In genomic region chr2:199979398-199979797, GRCh38 we compare ENCODE assay signal across 1 cellular context.
TF ChIP-seq lines count a peak whose summit lies in the region.

No MANE protein-coding gene starts in this region.

TF ChIP-seq in WTC11, 78 proteins besides CTCF, POLR2A, EP300 and RAD21 (continued from another document):
- TF ChIP-seq PRDM15 (CRISPR knock-in tag; IDR thresholded peaks at IDR 0.05) (no peak), ZNF281 (CRISPR knock-in tag; IDR thresholded peaks at IDR 0.05) (no peak), ZNF671 (CRISPR knock-in tag; IDR thresholded peaks at IDR 0.05) (no peak)
- TF ChIP-seq, protein P1, sequence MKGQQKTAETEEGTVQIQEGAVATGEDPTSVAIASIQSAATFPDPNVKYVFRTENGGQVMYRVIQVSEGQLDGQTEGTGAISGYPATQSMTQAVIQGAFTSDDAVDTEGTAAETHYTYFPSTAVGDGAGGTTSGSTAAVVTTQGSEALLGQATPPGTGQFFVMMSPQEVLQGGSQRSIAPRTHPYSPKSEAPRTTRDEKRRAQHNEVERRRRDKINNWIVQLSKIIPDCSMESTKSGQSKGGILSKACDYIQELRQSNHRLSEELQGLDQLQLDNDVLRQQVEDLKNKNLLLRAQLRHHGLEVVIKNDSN (CRISPR knock-in tag; IDR thresholded peaks at IDR 0.05), result no peak
